1 cellular context compared by ENCODE assay signal in genomic region chr12:76030378-76031080, GRCh38.
TF ChIP-seq lines count a peak whose summit lies in the region.

No MANE protein-coding gene starts in this region.

TF ChIP-seq in SK-N-SH treated with all-trans-retinoic acid at 6 μM for 48 hours, 23 proteins besides CTCF, POLR2A, EP300 and RAD21 (continued from another document):
- TF ChIP-seq TOX (CRISPR knock-in tag; IDR thresholded peaks at IDR 0.05; ENCODE audit: borderline replicate concordance) = no peak
- no peak for TF ChIP-seq PPARA (CRISPR knock-in tag; IDR thresholded peaks at IDR 0.05; ENCODE audit: borderline replicate concordance)
- no peak for TF ChIP-seq POU6F1 (CRISPR knock-in tag; IDR thresholded peaks at IDR 0.05; ENCODE audit: borderline replicate concordance, low read depth)
- TF ChIP-seq, protein P1, sequence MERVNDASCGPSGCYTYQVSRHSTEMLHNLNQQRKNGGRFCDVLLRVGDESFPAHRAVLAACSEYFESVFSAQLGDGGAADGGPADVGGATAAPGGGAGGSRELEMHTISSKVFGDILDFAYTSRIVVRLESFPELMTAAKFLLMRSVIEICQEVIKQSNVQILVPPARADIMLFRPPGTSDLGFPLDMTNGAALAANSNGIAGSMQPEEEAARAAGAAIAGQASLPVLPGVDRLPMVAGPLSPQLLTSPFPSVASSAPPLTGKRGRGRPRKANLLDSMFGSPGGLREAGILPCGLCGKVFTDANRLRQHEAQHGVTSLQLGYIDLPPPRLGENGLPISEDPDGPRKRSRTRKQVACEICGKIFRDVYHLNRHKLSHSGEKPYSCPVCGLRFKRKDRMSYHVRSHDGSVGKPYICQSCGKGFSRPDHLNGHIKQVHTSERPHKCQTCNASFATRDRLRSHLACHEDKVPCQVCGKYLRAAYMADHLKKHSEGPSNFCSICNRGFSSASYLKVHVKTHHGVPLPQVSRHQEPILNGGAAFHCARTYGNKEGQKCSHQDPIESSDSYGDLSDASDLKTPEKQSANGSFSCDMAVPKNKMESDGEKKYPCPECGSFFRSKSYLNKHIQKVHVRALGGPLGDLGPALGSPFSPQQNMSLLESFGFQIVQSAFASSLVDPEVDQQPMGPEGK (CRISPR knock-in tag; IDR thresholded peaks at IDR 0.05; ENCODE audit: borderline replicate concordance) = no peak
- TF ChIP-seq, protein P2, sequence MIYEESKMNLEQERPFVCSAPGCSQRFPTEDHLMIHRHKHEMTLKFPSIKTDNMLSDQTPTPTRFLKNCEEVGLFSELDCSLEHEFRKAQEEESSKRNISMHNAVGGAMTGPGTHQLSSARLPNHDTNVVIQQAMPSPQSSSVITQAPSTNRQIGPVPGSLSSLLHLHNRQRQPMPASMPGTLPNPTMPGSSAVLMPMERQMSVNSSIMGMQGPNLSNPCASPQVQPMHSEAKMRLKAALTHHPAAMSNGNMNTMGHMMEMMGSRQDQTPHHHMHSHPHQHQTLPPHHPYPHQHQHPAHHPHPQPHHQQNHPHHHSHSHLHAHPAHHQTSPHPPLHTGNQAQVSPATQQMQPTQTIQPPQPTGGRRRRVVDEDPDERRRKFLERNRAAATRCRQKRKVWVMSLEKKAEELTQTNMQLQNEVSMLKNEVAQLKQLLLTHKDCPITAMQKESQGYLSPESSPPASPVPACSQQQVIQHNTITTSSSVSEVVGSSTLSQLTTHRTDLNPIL (CRISPR knock-in tag; IDR thresholded peaks at IDR 0.05; ENCODE audit: low read depth) = no peak
- TF ChIP-seq ZFP3 (CRISPR knock-in tag; IDR thresholded peaks at IDR 0.05) = no peak
- TF ChIP-seq TCF4 (CRISPR knock-in tag; IDR thresholded peaks at IDR 0.05; ENCODE audit: borderline replicate concordance) = no peak
